ENCODE assay signal across 8 cellular contexts in the genomic region with DNA sequence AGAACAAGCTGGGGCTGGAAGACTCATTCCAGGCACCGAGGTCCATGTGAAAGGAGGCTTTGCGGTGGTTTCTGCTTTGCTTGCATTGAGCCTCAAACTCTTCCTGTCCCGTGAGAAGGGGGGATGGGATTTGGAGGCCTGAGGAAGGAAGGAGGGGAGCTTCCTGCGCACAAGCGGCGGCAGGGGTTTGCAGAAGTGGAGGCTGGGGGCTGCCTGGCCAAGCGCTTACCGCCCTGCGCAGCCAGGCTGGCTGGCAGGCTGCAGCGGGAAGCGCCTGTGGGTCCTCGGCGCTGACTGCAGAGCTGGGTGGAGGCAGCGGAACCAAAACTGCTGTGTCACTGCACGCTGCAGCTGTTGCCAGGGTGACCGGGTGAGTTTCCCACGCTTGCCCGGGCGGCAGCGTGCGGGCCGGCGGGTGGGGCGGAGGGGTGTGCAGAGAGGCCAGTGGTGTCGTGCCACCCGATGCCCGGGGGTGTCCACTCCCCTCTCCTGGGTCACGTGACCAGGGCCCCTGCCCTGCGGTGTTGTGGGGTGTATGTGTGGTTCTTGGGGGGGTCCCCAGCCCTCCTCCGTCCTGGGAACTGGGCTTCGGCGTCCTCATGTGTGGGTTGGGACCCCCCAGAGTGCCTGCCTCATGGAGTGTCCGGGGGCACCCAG.
DNase-seq lines count a peak whose midpoint lies in the region; ATAC-seq and TF ChIP-seq lines count a peak whose summit lies in the region.

No MANE protein-coding gene starts in this region.

- H3K4me3 Mint-ChIP-seq in activated naive CD4-positive, alpha-beta T cell treated with anti-CD3 and anti-CD28 coated beads, Interleukin-2, amount 10 ng/mL, durations not matched to agents 7 days and 5 days, result peak overlapping the region; percentile 58

- H3K4me1 ChIP-seq in ovary (ENCODE audit: insufficient read depth) (peaks cover 41% of the 10 kb centered on the region), testis (peaks cover 77% of the 10 kb centered on the region)

- peaks cover 41% of the 10 kb centered on the region for H3K4me1 Mint-ChIP-seq in activated naive CD4-positive, alpha-beta T cell treated with anti-CD3 and anti-CD28 coated beads, Interleukin-2, amount 10 ng/mL, durations not matched to agents 7 days and 5 days

- no peaks in the 10 kb centered on the region for H3K36me3 ChIP-seq in ovary
- no peaks in the 10 kb centered on the region for H3K36me3 ChIP-seq in testis (ENCODE audit: low read depth, missing control alignments)

- TF ChIP-seq CTCF in ovary (IDR thresholded peaks at IDR 0.05) (no peak), testis (IDR thresholded peaks at IDR 0.05) (no peak)

- H3K27ac ChIP-seq in ovary (peak overlapping the region in 1 of 2 donors; percentile 56), testis (peak overlapping the region in 1 of 2 donors; percentile 75)

- peak; percentile 71 for ATAC-seq in GM21423 (IDR thresholded peaks at IDR 0.05; ENCODE audit: unreplicated experiment)

- no peaks in the 10 kb centered on the region for H3K9me3 Mint-ChIP-seq in activated naive CD4-positive, alpha-beta T cell treated with anti-CD3 and anti-CD28 coated beads, Interleukin-2, amount 10 ng/mL, durations not matched to agents 7 days and 5 days

- H3K4me3 ChIP-seq in ovary (peak overlapping the region; percentile 25), testis (no peak overlapping the region)

- intact Hi-C loops in ovary (cut with DNase I) (no loop called here), testis (cut with DNase I; ENCODE audit: low total_unique reads) (no loop called here)

- H3K27ac Mint-ChIP-seq in activated naive CD4-positive, alpha-beta T cell treated with anti-CD3 and anti-CD28 coated beads, Interleukin-2, amount 10 ng/mL, durations not matched to agents 7 days and 5 days, result peak overlapping the region; percentile 82

- 11 to 14% (median 13%) methylated on average over 32 to 33 of the region's 33 CpGs for WGBS in ovary, 3 donors
- 33 to 37% methylated on average over 25 to 31 of the region's 33 CpGs for WGBS in testis, 2 donors

- no peaks in the 10 kb centered on the region for H3K27me3 ChIP-seq in ovary
- H3K27me3 ChIP-seq in testis, result no peaks in the 10 kb centered on the region

- no peaks in the 10 kb centered on the region for H3K9me3 ChIP-seq in ovary
- H3K9me3 ChIP-seq in testis, result no peaks in the 10 kb centered on the region

- TF ChIP-seq EP300 in ovary (IDR thresholded peaks at IDR 0.05), result no peak

- CTCF ChIA-PET in activated naive CD4-positive, alpha-beta T cell treated with anti-CD3 and anti-CD28 coated beads, Interleukin-2, amount 10 ng/mL, durations not matched to agents 7 days and 5 days (lab: Charles Lee), result interaction anchor here (1.6 to 2.4 kb wide), 2 partner anchors 10 to 16 kb away, joined by 3 to 10 read pairs; no protein-coding TSS in a partner anchor

- H3K36me3 Mint-ChIP-seq in activated naive CD4-positive, alpha-beta T cell treated with anti-CD3 and anti-CD28 coated beads, Interleukin-2, amount 10 ng/mL, durations not matched to agents 7 days and 5 days, result no peaks in the 10 kb centered on the region

- peaks cover 72% of the 10 kb centered on the region for H3K27me3 Mint-ChIP-seq in activated naive CD4-positive, alpha-beta T cell treated with anti-CD3 and anti-CD28 coated beads, Interleukin-2, amount 10 ng/mL, durations not matched to agents 7 days and 5 days

- in situ Hi-C loops in KBM-7 (cut with MboI; ENCODE audit: low pct_unique_long_range_greater_than_20kb, low sequenced_read_pairs), result no loop called here
- in situ Hi-C loops in SK-MEL-5 (cut with HindIII; ENCODE audit: low pct_unique_long_range_greater_than_20kb, low sequenced_read_pairs), result no loop called here

- TF ChIP-seq POLR2A in ovary (IDR thresholded peaks at IDR 0.05) (no peak), testis (IDR thresholded peaks at IDR 0.05) (no peak)

- peak; percentile 49 for DNase-seq in D341Med (ENCODE audit: low spot score)
- DNase-seq in KBM-7, result peak; percentile 95
- DNase-seq in SK-MEL-5 (ENCODE audit: low read depth, low spot score), result peak; percentile 89
- DNase-seq in activated naive CD4-positive, alpha-beta T cell treated with anti-CD3 and anti-CD28 coated beads, Interleukin-2, amount 10 ng/mL, durations not matched to agents 7 days and 5 days, result peak; percentile 90
- peak; percentile 37 for DNase-seq in glomerular endothelial cell (ENCODE audit: extremely low read depth, low read depth, low spot score)
- DNase-seq in ovary, result peak; percentile 82 to 88 (median 87)
- peak; percentile 92 for DNase-seq in testis

Comparison
In these comparisons a context has a peak if more than half of its experiments do, and no peak if none do; other contexts are left out.
1. DNase-seq: peak in every context shown above with its lines; median percentile 95 in KBM-7; 92 in testis; 90 in activated naive CD4-positive, alpha-beta T cell treated with anti-CD3 and anti-CD28 coated beads, Interleukin-2, amount 10 ng/mL, durations not matched to agents 7 days and 5 days; 89 in SK-MEL-5; 87 in ovary; 49 in D341Med; 37 in glomerular endothelial cell.